9 cellular contexts compared by ENCODE assay signal in the genomic region with DNA sequence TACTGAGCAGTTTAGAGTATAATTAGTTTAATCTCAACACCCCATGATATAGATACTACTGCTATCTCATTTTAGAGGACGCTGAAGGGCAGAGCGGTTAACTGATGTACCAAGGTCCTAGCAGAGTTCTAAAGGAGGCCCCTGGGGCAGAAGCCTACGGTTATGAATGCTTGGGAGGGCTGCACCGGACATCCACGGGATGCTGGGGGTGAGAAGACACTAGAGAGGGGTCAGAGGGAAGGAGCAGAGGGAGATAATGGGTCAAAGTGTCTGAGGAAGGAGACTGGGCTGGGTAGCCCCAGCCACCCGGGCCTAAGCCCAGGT. TPM values are rescaled to one million over a fixed set of nuclear protein-coding genes. Genes with fewer than 3 reads are reported as not detected.
DNase-seq lines count a peak whose midpoint lies in the region; ATAC-seq and TF ChIP-seq lines count a peak whose summit lies in the region.
"Had no signal": no experiment of that assay in that cellular context is flagged by ENCODE, and none has a peak within 500 bp of the region (broad histone marks: within the 10 kb centered on the region; RNA-seq: fewer than 3 reads in every experiment).

No MANE protein-coding gene starts in this region.

- H2BK120ac ChIP-seq in mesenchymal stem cell (ENCODE audit: low read depth, low read length): no peak overlapping the region

- H3K27ac Mint-ChIP-seq in activated naive CD8-positive, alpha-beta T cell treated with anti-CD3 and anti-CD28 coated beads, Interleukin-2, amount 50 U/mL, for 24 hours: peak overlapping the region; percentile 81

- H3K4me3 Mint-ChIP-seq in activated naive CD8-positive, alpha-beta T cell treated with anti-CD3 and anti-CD28 coated beads, Interleukin-2, amount 50 U/mL, for 24 hours: peak overlapping the region; percentile 99

- POLR2A ChIA-PET in AG04449 (lab: Yijun Ruan, JAX): no interaction called here

- H3K4me3 ChIP-seq in AG04449 (ENCODE audit: low read depth, low read length) (peak overlapping the region; percentile 83), HAP-1 (peak overlapping the region; percentile 59), mesenchymal stem cell (ENCODE audit: insufficient read depth in 1 of 2, low read depth in 1 of 2, low read length in 2 of 2) (peak overlapping the region; percentile 75 to 85)

- CTCF ChIA-PET in AG04449 (lab: Yijun Ruan, JAX): no interaction called here

- peak overlapping the region in 1 of 2 experiments; percentile 50 for H3K18ac ChIP-seq in mesenchymal stem cell (ENCODE audit: low read depth in 1 of 2, low read length in 2 of 2)

- H3K36me3 ChIP-seq in HAP-1 (replicated peaks) (peaks cover 13% of the 10 kb centered on the region), mesenchymal stem cell (ENCODE audit: control insufficient read depth in 1 of 2, insufficient read depth in 2 of 2, low read depth in 1 of 2, low read length in 2 of 2) (no peaks in the 10 kb centered on the region)

- H2BK15ac ChIP-seq in mesenchymal stem cell (ENCODE audit: low read depth, poor library complexity, severe bottlenecking): peak overlapping the region; percentile 64

- peaks cover 2% of the 10 kb centered on the region for H3K36me3 Mint-ChIP-seq in activated naive CD8-positive, alpha-beta T cell treated with anti-CD3 and anti-CD28 coated beads, Interleukin-2, amount 50 U/mL, for 24 hours (ENCODE audit: low read depth)

- H4K8ac ChIP-seq in mesenchymal stem cell (ENCODE audit: low read length): peak overlapping the region; percentile 66

- no peak overlapping the region for H3K27ac ChIP-seq in mesenchymal stem cell (ENCODE audit: low read length, poor library complexity, severe bottlenecking)
- H3K27ac ChIP-seq in substantia nigra (ENCODE audit: low read depth, low read length, poor library complexity, severe bottlenecking): no peak overlapping the region

- no peak overlapping the region for H3K4ac ChIP-seq in mesenchymal stem cell (ENCODE audit: low read depth in 1 of 2, low read length in 2 of 2)

- H4K91ac ChIP-seq in mesenchymal stem cell (ENCODE audit: low read length): no peak overlapping the region

- in situ Hi-C loops in HAP-1 (cut with MboI; ENCODE audit: low sequenced_read_pairs): no loop called here

- no peaks in the 10 kb centered on the region for H3K9me3 Mint-ChIP-seq in activated naive CD8-positive, alpha-beta T cell treated with anti-CD3 and anti-CD28 coated beads, Interleukin-2, amount 50 U/mL, for 24 hours

- peaks cover 30% of the 10 kb centered on the region for H3K4me1 Mint-ChIP-seq in activated naive CD8-positive, alpha-beta T cell treated with anti-CD3 and anti-CD28 coated beads, Interleukin-2, amount 50 U/mL, for 24 hours

- H3K4me2 ChIP-seq in mesenchymal stem cell (ENCODE audit: low read length, poor library complexity, severe bottlenecking): peak overlapping the region; percentile 96

- H3K23ac ChIP-seq in mesenchymal stem cell (ENCODE audit: low read length in 2 of 2): no peak overlapping the region

- H3K27me3 ChIP-seq in HAP-1 (ENCODE audit: low read depth) (no peaks in the 10 kb centered on the region), mesenchymal stem cell (ENCODE audit: control insufficient read depth in 1 of 2, insufficient read depth in 1 of 2, low read length in 2 of 2) (no peaks in the 10 kb centered on the region)

- H2BK12ac ChIP-seq in mesenchymal stem cell (ENCODE audit: low read length in 2 of 2): no peak overlapping the region

- H3K4me1 ChIP-seq in HAP-1 (peaks cover 8% of the 10 kb centered on the region), mesenchymal stem cell (ENCODE audit: control insufficient read depth, insufficient read depth, low read depth, low read length) (peaks cover 13% of the 10 kb centered on the region)

- peak overlapping the region; percentile 84 for H2AFZ ChIP-seq in mesenchymal stem cell (ENCODE audit: low read depth, low read length)

- H3K14ac ChIP-seq in mesenchymal stem cell (ENCODE audit: low read length in 2 of 2): peak overlapping the region in 1 of 2 experiments; percentile 49

- H3K27me3 Mint-ChIP-seq in activated naive CD8-positive, alpha-beta T cell treated with anti-CD3 and anti-CD28 coated beads, Interleukin-2, amount 50 U/mL, for 24 hours: no peaks in the 10 kb centered on the region

- H3K9ac ChIP-seq in mesenchymal stem cell (ENCODE audit: low read length): peak overlapping the region; percentile 91

- no peak overlapping the region for H2BK5ac ChIP-seq in mesenchymal stem cell (ENCODE audit: low read depth, low read length, poor library complexity, severe bottlenecking)

- H3K9me3 ChIP-seq in HAP-1 (no peaks in the 10 kb centered on the region), mesenchymal stem cell (ENCODE audit: control insufficient read depth, low read length) (no peaks in the 10 kb centered on the region)

- ATAC-seq in activated naive CD8-positive, alpha-beta T cell treated with anti-CD3 and anti-CD28 coated beads, Interleukin-2, amount 50 U/mL, for 24 hours: no peak
- ATAC-seq in HG02840 (IDR thresholded peaks at IDR 0.05; ENCODE audit: low FRiP score, unreplicated experiment) (no peak), HG03460 (IDR thresholded peaks at IDR 0.05; ENCODE audit: unreplicated experiment) (no peak), HG03378 (IDR thresholded peaks at IDR 0.05; ENCODE audit: unreplicated experiment) (no peak)

- peaks cover 8% of the 10 kb centered on the region for H3K79me1 ChIP-seq in mesenchymal stem cell (replicated peaks; ENCODE audit: low read length, poor library complexity, severe bottlenecking)

- WGBS in mesenchymal stem cell: 29% methylated on average over 6 of the region's 6 CpGs

- H2AK5ac ChIP-seq in mesenchymal stem cell (ENCODE audit: low read length, severe bottlenecking): no peak overlapping the region

- no peak for DNase-seq in AG04449 (ENCODE audit: low read depth, low spot score)
- DNase-seq in HAP-1 (ENCODE audit: low spot score in 2 of 2): no peak
- DNase-seq in activated naive CD8-positive, alpha-beta T cell treated with anti-CD3 and anti-CD28 coated beads, Interleukin-2, amount 50 U/mL, for 24 hours: no peak
- no peak for DNase-seq in mesenchymal stem cell
- no peak for DNase-seq in substantia nigra (lab: John Stamatoyannopoulos, UW)
- DNase-seq: effector CD4-positive, alpha-beta T cell had no signal

- TF ChIP-seq CTCF in AG04449 (IDR thresholded peaks at IDR 0.05; ENCODE audit: insufficient read depth, low read length, missing control alignments): no peak

RNA-seq across cellular contexts. Expression of gene ACTR6, which starts 1.6 kb away (rescaled TPM):
- polyA plus RNA-seq in mesenchymal stem cell (2013, experiment 1 of 2): 10.0 TPM
- polyA plus RNA-seq in mesenchymal stem cell (2013, experiment 2 of 2): 10.5 TPM

RNA-seq across cellular contexts. Expression of gene BLTP3B, which starts 56.3 kb away (rescaled TPM):
- 14.1 TPM for polyA plus RNA-seq in mesenchymal stem cell (2013, experiment 1 of 2)
- polyA plus RNA-seq in mesenchymal stem cell (2013, experiment 2 of 2): 12.8 TPM
